ENCODE assay signal across 1 cellular context in the genomic region with DNA sequence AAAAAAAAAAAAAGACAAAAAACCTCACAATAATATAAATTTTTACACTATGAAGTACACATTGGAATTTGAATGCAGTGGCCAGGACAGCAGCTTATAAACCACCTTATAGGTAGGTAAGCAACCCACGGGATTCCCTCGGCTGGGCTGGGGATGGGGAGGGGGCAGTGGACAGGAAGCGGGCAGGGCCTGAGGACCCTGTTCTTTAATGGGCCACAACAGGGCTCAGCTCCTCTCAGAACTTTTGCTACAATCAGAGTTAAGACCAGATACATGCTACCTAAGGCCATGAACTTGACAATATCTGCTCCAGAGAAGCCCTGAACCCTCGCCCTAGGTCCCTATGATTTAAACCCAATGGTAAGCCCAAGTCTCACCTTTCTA.
TF ChIP-seq lines count a peak whose summit lies in the region.

No MANE protein-coding gene starts in this region.

TF ChIP-seq in HepG2, 621 proteins besides CTCF, POLR2A, EP300 and RAD21:
- TF ChIP-seq PLSCR1 (CRISPR knock-in tag; IDR thresholded peaks at IDR 0.05; ENCODE audit: borderline replicate concordance), result no peak
- no peak for TF ChIP-seq ZNF724P (CRISPR knock-in tag; IDR thresholded peaks at IDR 0.05; ENCODE audit: borderline replicate concordance)
- no peak for TF ChIP-seq XBP1 (CRISPR knock-in tag; IDR thresholded peaks at IDR 0.05)
